ENCODE assay signal across 14 cellular contexts in genomic region chr3:144031938-144032337, GRCh38.
DNase-seq lines count a peak whose midpoint lies in the region; ATAC-seq and TF ChIP-seq lines count a peak whose summit lies in the region.
"Had no signal": no experiment of that assay in that cellular context is flagged by ENCODE, and none has a peak within 500 bp of the region (broad histone marks: within the 10 kb centered on the region; RNA-seq: fewer than 3 reads in every experiment).

No MANE protein-coding gene starts in this region.

- H3K4me1 Mint-ChIP-seq in brain = peaks cover 32% of the 10 kb centered on the region

- H3K79me2 ChIP-seq in GM23248 (ENCODE audit: insufficient read depth) = no peaks in the 10 kb centered on the region

- ATAC-seq in left cardiac atrium = peak; percentile 92 to 93
- ATAC-seq in HG03095 (IDR thresholded peaks at IDR 0.05; ENCODE audit: unreplicated experiment) = no peak
- ATAC-seq in HG03045 (IDR thresholded peaks at IDR 0.05; ENCODE audit: unreplicated experiment) = no peak
- ATAC-seq in HG03571 (IDR thresholded peaks at IDR 0.05; ENCODE audit: unreplicated experiment) = no peak
- ATAC-seq in HG02759 (IDR thresholded peaks at IDR 0.05; ENCODE audit: unreplicated experiment) = no peak

- TF ChIP-seq CTCF in brain (conservative IDR thresholded peaks at IDR 0.05) = no peak
- TF ChIP-seq CTCF in prostate gland (IDR thresholded peaks at IDR 0.05) = no peak

- DNase-seq in GM23248 = peak; percentile 43
- DNase-seq in left cardiac atrium = peak; percentile 55
- DNase-seq in prostate gland (ENCODE audit: low spot score) = peak; percentile 70
- DNase-seq: effector memory CD4-positive, alpha-beta T cell; H9; Karpas-422; NCI-H510A; stimulated activated CD4-positive, alpha-beta T cell treated with anti-CD3 and anti-CD28 coated beads, Interleukin-2, amount 100 ng/mL, for 48 hours had no signal

- H3K4me1 ChIP-seq in GM23248 (ENCODE audit: insufficient read depth) (no peaks in the 10 kb centered on the region; the same call in 1 of the 2 replicates), prostate gland (replicated peaks) (no peaks in the 10 kb centered on the region)

- no peaks in the 10 kb centered on the region for H3K27me3 ChIP-seq in GM23248 (replicated peaks; ENCODE audit: insufficient read depth)
- H3K27me3 ChIP-seq in prostate gland (replicated peaks; ENCODE audit: insufficient read depth) = no peaks in the 10 kb centered on the region

- peak overlapping the region in 3 of 5 experiments; percentile 7 to 65 (median 26) for H3K27ac Mint-ChIP-seq in brain
- H3K27ac Mint-ChIP-seq: H9, nephron had no signal

- H3K4me3 ChIP-seq in GM23248 (no peak overlapping the region), prostate gland (no peak overlapping the region)

- intact Hi-C loops in left cardiac atrium (cut with DNase I) = no loop called here
- intact Hi-C loops in prostate gland (cut with DNase I) = no loop called here

- no peak overlapping the region for H3K9ac ChIP-seq in GM23248

- H3K9me3 Mint-ChIP-seq in brain = no peaks in the 10 kb centered on the region
- H3K9me3 Mint-ChIP-seq: H9 had no signal

- H3K27me3 Mint-ChIP-seq in brain = peaks cover 3% of the 10 kb centered on the region

- H3K4me2 ChIP-seq in GM23248 (ENCODE audit: unreplicated experiment) = no peak overlapping the region

- no peaks in the 10 kb centered on the region for H3K36me3 ChIP-seq in GM23248 (ENCODE audit: low read depth)
- no peaks in the 10 kb centered on the region for H3K36me3 ChIP-seq in prostate gland

- no peaks in the 10 kb centered on the region for H3F3A ChIP-seq in GM23248 (ENCODE audit: insufficient read depth)

- H3K9me3 ChIP-seq in GM23248 (ENCODE audit: low read depth) (no peaks in the 10 kb centered on the region), prostate gland (no peaks in the 10 kb centered on the region)

- H3K27ac ChIP-seq in GM23248 (no peak overlapping the region), prostate gland (no peak overlapping the region)

- no peaks in the 10 kb centered on the region for H3K9me2 ChIP-seq in GM23248 (ENCODE audit: insufficient read depth)

- no peaks in the 10 kb centered on the region for H3K36me3 Mint-ChIP-seq in brain

- no peaks in the 10 kb centered on the region for H4K20me1 ChIP-seq in GM23248 (ENCODE audit: insufficient read depth)

- no peak for TF ChIP-seq POLR2A in prostate gland (IDR thresholded peaks at IDR 0.05)

- in situ Hi-C loops in GM23248 (cut with MboI) = no loop called here

- no peak overlapping the region for H2AFZ ChIP-seq in GM23248

- 46 to 49% methylated on average over 5 of the region's 5 CpGs for WGBS in GM23248 (ENCODE audit: low coverage in 1 of 2, low lambda C conversion rate in 2 of 2, missing lambda C conversion rate in 2 of 2), 2 experiments
- WGBS in prostate gland = 19% methylated on average over 5 of the region's 5 CpGs

- H3K4me3 Mint-ChIP-seq in brain = peak overlapping the region in 4 of 5 experiments; percentile 6 to 67 (median 18)
- H3K4me3 Mint-ChIP-seq: H9, nephron had no signal

Comparison
In these comparisons a context has a peak if more than half of its experiments do, and no peak if none do; other contexts are left out.
1. ATAC-seq: peak in left cardiac atrium (2 of 2); none in HG03095 (single experiment), HG03045 (single experiment), HG03571 (single experiment) and HG02759 (single experiment).
2. Peak in every context shown above with its lines, with median percentiles within 50 percentile points of each other: DNase-seq.